In genomic region chr4:21304061-21304541, GRCh38 we compare ENCODE assay signal across 12 cellular contexts.
DNase-seq lines count a peak whose midpoint lies in the region; ATAC-seq, FAIRE-seq and TF ChIP-seq lines count a peak whose summit lies in the region.
"Had no signal": no experiment of that assay in that cellular context is flagged by ENCODE, and none has a peak within 500 bp of the region (broad histone marks: within the 10 kb centered on the region; RNA-seq: fewer than 3 reads in every experiment).

No MANE protein-coding gene starts in this region.

- H3K4me3 ChIP-seq in H1 (ENCODE audit: extremely low read depth in 1 of 4, insufficient read depth in 2 of 4, low read depth in 3 of 4, low read length in 4 of 4) = peak overlapping the region; percentile 65 to 86 (median 77)
- peak overlapping the region; percentile 28 for H3K4me3 ChIP-seq in mesodermal cell (ENCODE audit: extremely low read depth, insufficient read depth, low read length, poor library complexity, severe bottlenecking)
- peak overlapping the region in 1 of 4 donors; percentile 11 for H3K4me3 ChIP-seq in transverse colon
- H3K4me3 ChIP-seq: left lung had no signal

- H2BK5ac ChIP-seq in H1 (ENCODE audit: low read depth, low read length) = no peak overlapping the region

- TF ChIP-seq RAD21 in H1 (IDR thresholded peaks at IDR 0.05 in 1 of 2, conservative IDR thresholded peaks at IDR 0.05 in 1 of 2; ENCODE audit: low read depth in 2 of 2, low read length in 2 of 2) = no peak

- CTCF ChIA-PET in H1 (lab: Charles Lee; ENCODE audit: partially characterized antibody) = interaction anchor here (0.8 kb wide), 1 partner anchor 33 kb away, joined by 3 read pairs; no protein-coding TSS in a partner anchor

- peaks cover 6% of the 10 kb centered on the region for H3K9me3 Mint-ChIP-seq in HFFc6

- no peaks in the 10 kb centered on the region for H3K27me3 Mint-ChIP-seq in HFFc6 (ENCODE audit: insufficient read depth)

- H3K23me2 ChIP-seq in H1 (ENCODE audit: low read depth, low read length) = no peaks in the 10 kb centered on the region; the same call in 1 of the 2 replicates

- no peak overlapping the region for H3K18ac ChIP-seq in H1 (ENCODE audit: extremely low read depth, low read length)

- no peak overlapping the region for H3K56ac ChIP-seq in H1 (replicated peaks; ENCODE audit: insufficient read length, low read depth, low read length)

- no peak overlapping the region for H2BK120ac ChIP-seq in H1 (replicated peaks; ENCODE audit: low read depth, low read length)

- H3K9me3 ChIP-seq in H1 (ENCODE audit: insufficient read depth in 2 of 2, low read depth in 1 of 2, low read length in 1 of 2) (no peaks in the 10 kb centered on the region), mesodermal cell (ENCODE audit: control insufficient read depth, low read length) (no peaks in the 10 kb centered on the region), transverse colon (no peaks in the 10 kb centered on the region)
- H3K9me3 ChIP-seq: left lung had no signal

- no peaks in the 10 kb centered on the region for H3K79me2 ChIP-seq in H1 (ENCODE audit: control insufficient read depth in 1 of 2, insufficient read depth in 2 of 2, low read length in 2 of 2)

- no peaks in the 10 kb centered on the region for H3K36me3 Mint-ChIP-seq in HFFc6 (ENCODE audit: low read depth)

- DNase-seq in COLO668 (lab: John Stamatoyannopoulos, UW; ENCODE audit: unreplicated experiment) (peak; percentile 42), M059J (ENCODE audit: low read depth) (peak; percentile 3), H1 (ENCODE audit: low read depth in 1 of 2, low spot score in 2 of 2) (peak; percentile 13 to 77), AML-193 (lab: John Stamatoyannopoulos, UW) (no peak), transverse colon (no peak), HFFc6 (no peak)
- DNase-seq: activated CD4-positive, alpha-beta T cell treated with anti-CD3 and anti-CD28 coated beads, Interleukin-2, amount 50 U/mL, for 1 hour; activated naive CD4-positive, alpha-beta T cell treated with Interleukin-2 at 50 U/mL for 16 hours had no signal

- H3K27ac Mint-ChIP-seq in HFFc6 = no peak overlapping the region

- H2BK12ac ChIP-seq in H1 (ENCODE audit: low read depth, low read length) = peak overlapping the region; percentile 29; the same call in 1 of the 2 replicates

- H2AFZ ChIP-seq in H1 (ENCODE audit: low read length) = peak overlapping the region; percentile 100

- TF ChIP-seq POLR2A in H1 (IDR thresholded peaks at IDR 0.05; ENCODE audit: control extremely low read depth in 1 of 2, low read depth in 2 of 2, low read length in 2 of 2) = no peak
- TF ChIP-seq POLR2A in transverse colon (IDR thresholded peaks at IDR 0.05) = no peak

- POLR2A ChIA-PET in H1 (lab: Charles Lee; ENCODE audit: partially characterized antibody) = no interaction called here

- ATAC-seq in GM21515 (IDR thresholded peaks at IDR 0.05; ENCODE audit: unreplicated experiment) = no peak
- ATAC-seq: left lung had no signal

- no peak overlapping the region for H4K5ac ChIP-seq in H1 (ENCODE audit: insufficient read length, low read depth, low read length)

- peak overlapping the region; percentile 76 to 87 for H3K4me2 ChIP-seq in H1 (ENCODE audit: insufficient read depth in 1 of 2, low read depth in 2 of 2, low read length in 2 of 2)

- no peak for TF ChIP-seq EP300 in H1 (IDR thresholded peaks at IDR 0.05; ENCODE audit: borderline replicate concordance in 1 of 2, low read depth in 2 of 2, low read length in 2 of 2)
- TF ChIP-seq EP300 in transverse colon (IDR thresholded peaks at IDR 0.05; ENCODE audit: low read depth) = no peak

- H3K23ac ChIP-seq in H1 (ENCODE audit: insufficient read length) = no peak overlapping the region

- H2BK15ac ChIP-seq in H1 (ENCODE audit: low read length) = no peak overlapping the region; the same call in 1 of the 2 replicates

- H3K27me3 ChIP-seq in H1 (replicated peaks in 1 of 4; ENCODE audit: control insufficient read depth in 3 of 4, extremely low read depth in 1 of 4, insufficient read depth in 3 of 4, low read length in 3 of 4) (no peaks in the 10 kb centered on the region; a peak in 1 of 7 replicates), transverse colon (peaks cover 20% of the 10 kb centered on the region)

- H3K9ac ChIP-seq in H1 (replicated peaks in 1 of 4; ENCODE audit: extremely low read depth in 1 of 4, low read depth in 3 of 4, low read length in 3 of 4) = no peak overlapping the region

- intact Hi-C loops in transverse colon (cut with DNase I; ENCODE audit: low total_unique reads) = no loop called here

- H2BK20ac ChIP-seq in H1 (ENCODE audit: low read length) = peak overlapping the region; percentile 53

- no peak for TF ChIP-seq CTCF in H1 (IDR thresholded peaks at IDR 0.05; ENCODE audit: control extremely low read depth in 1 of 3, insufficient read depth in 1 of 3, low read depth in 1 of 3, low read length in 3 of 3)
- TF ChIP-seq CTCF in transverse colon (IDR thresholded peaks at IDR 0.05) = no peak
- TF ChIP-seq CTCF in HFFc6 (IDR thresholded peaks at IDR 0.05) = no peak

- H3K36me3 ChIP-seq in H1 (ENCODE audit: control insufficient read depth in 2 of 4, insufficient read depth in 4 of 4, low read length in 3 of 4) = no peaks in the 10 kb centered on the region
- H3K36me3 ChIP-seq in mesodermal cell (ENCODE audit: control insufficient read depth, insufficient read depth, low read length) = no peaks in the 10 kb centered on the region
- H3K36me3 ChIP-seq in transverse colon = no peaks in the 10 kb centered on the region
- H3K36me3 ChIP-seq: left lung had no signal

- H3K27ac ChIP-seq in H1 (ENCODE audit: low read depth, low read length) (no peak overlapping the region), mesodermal cell (ENCODE audit: low read depth, low read length, severe bottlenecking) (no peak overlapping the region), transverse colon (no peak overlapping the region)
- H3K27ac ChIP-seq: C4-2B, left lung had no signal

- no peak overlapping the region for H3K14ac ChIP-seq in H1 (ENCODE audit: insufficient read length)

- no peak overlapping the region for H4K91ac ChIP-seq in H1 (replicated peaks; ENCODE audit: insufficient read length, low read length)

- in situ Hi-C loops in transverse colon (cut with MboI; ENCODE audit: low pct_ligation_motif_present in 1 of 4, low pct_unique_long_range_greater_than_20kb in 1 of 4, low sequenced_read_pairs in 3 of 4) = no loop called here

- 4% methylated on average over 26 of the region's 26 CpGs; no CpG with 5 or more reads in 1 of the 2 experiments for WGBS in H1 (ENCODE audit: extremely low coverage in 1 of 2, insufficient coverage in 1 of 2, insufficient read length in 1 of 2, insufficient replicate concordance in 2 of 2, low coverage in 1 of 2, low lambda C conversion rate in 2 of 2, missing lambda C conversion rate in 1 of 2), 2 experiments
- 1 to 3% methylated on average over 20 to 25 of the region's 26 CpGs for WGBS in mesodermal cell (ENCODE audit: insufficient coverage in 2 of 2), 2 experiments
- 14 to 25% methylated on average over 1 to 26 of the region's 26 CpGs for WGBS in transverse colon (ENCODE audit: low coverage in 1 of 2), 2 donors

- no peaks in the 10 kb centered on the region for H3K79me1 ChIP-seq in H1 (ENCODE audit: low read depth, low read length)

- peak; percentile 13 for FAIRE-seq in H1 (lab: Jason Lieb, UNC)

- H3K4me1 ChIP-seq in H1 (replicated peaks in 1 of 4; ENCODE audit: control insufficient read depth in 3 of 4, insufficient read depth in 4 of 4, low read length in 3 of 4) (peaks cover 0 to 12% (median 3%) of the 10 kb centered on the region in 4 experiments; a peak in 5 of 7 replicates), mesodermal cell (ENCODE audit: control insufficient read depth, insufficient read depth, low read length, poor library complexity, severe bottlenecking) (no peaks in the 10 kb centered on the region), transverse colon (no peaks in the 10 kb centered on the region)
- H3K4me1 ChIP-seq: left lung had no signal

- no peak overlapping the region for H2AK5ac ChIP-seq in H1 (ENCODE audit: low read depth, low read length)

- H4K20me1 ChIP-seq in H1 (replicated peaks in 1 of 2; ENCODE audit: control insufficient read depth in 1 of 2, insufficient read depth in 2 of 2, low read length in 2 of 2) = no peaks in the 10 kb centered on the region

- H3K4me1 Mint-ChIP-seq in HFFc6 (ENCODE audit: low read depth) = no peaks in the 10 kb centered on the region

- no peak overlapping the region for H3K4ac ChIP-seq in H1 (replicated peaks; ENCODE audit: insufficient read length, low read depth, low read length)

- H3K4me3 Mint-ChIP-seq in HFFc6 = no peak overlapping the region

- no peak overlapping the region for H4K8ac ChIP-seq in H1 (ENCODE audit: extremely low read depth, insufficient read depth, low read length)

TF ChIP-seq in H1, 55 proteins besides CTCF, POLR2A, EP300 and RAD21:
- TF ChIP-seq ASH2L (IDR thresholded peaks at IDR 0.05; ENCODE audit: low read length) = peak; percentile 69
- peak; percentile 70 for TF ChIP-seq KDM4A (IDR thresholded peaks at IDR 0.05; ENCODE audit: low read depth, low read length, severe bottlenecking)
- 0 out of 2 replicates have a peak, but pooled peaks have one; percentile 26 for TF ChIP-seq JUND (IDR thresholded peaks at IDR 0.05; ENCODE audit: low read length)
- TF ChIP-seq RBBP5 (IDR thresholded peaks at IDR 0.05; ENCODE audit: borderline replicate concordance, low read depth, low read length) = peak; percentile 51; the same call in 1 of the 2 replicates
- no peak for TF ChIP-seq E2F6 (IDR thresholded peaks at IDR 0.05)
TF ChIP-seq in H1: peak in this region for 4.

Comparison
In these comparisons a context has a peak if more than half of its experiments do, and no peak if none do; other contexts are left out.
1. DNase-seq: peak in COLO668 (single experiment), M059J (single experiment) and H1 (2 of 2); none in AML-193 (0 of 2), transverse colon (single experiment) and HFFc6 (single experiment).